In the genomic region with DNA sequence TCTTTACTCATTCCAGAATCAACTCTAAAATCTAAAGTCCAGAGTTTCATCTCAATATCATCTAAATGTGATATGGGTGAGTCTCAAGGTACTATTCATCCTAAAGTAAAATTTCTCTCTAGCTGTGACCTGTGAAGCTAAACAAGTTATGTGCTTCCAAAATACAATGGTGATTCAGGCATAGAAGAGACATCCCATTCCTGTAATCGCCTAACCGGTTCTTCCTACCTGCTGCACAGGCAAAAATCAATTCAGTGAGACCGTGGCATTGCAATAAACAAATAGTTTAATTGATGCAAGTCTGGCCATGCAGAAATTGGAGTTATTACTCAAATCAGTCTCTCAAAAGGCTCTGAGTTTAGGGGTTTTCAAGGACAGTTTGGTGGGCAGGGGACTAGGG, we compare ENCODE assay signal across 29 cellular contexts.
"Had no signal": no experiment of that assay in that cellular context is flagged by ENCODE, and none has a peak within 500 bp of the region (broad histone marks: within the 10 kb centered on the region; RNA-seq: fewer than 3 reads in every experiment).

No MANE protein-coding gene starts in this region.

- H3K4me3 ChIP-seq: coronary artery, esophagus muscularis mucosa, heart right ventricle, left lung, neural progenitor cell, right atrium auricular region, smooth muscle cell, stomach, thyroid gland had no signal

- H3K4me1 Mint-ChIP-seq: nephron; stimulated activated effector memory CD8-positive, alpha-beta T cell treated with anti-CD3 and anti-CD28 coated beads, Interleukin-12 subunit alpha, Interleukin-12 subunit beta, amount 100 ng/mL, for 72 hours had no signal

- H3K27me3 Mint-ChIP-seq: progenitor cell of endocrine pancreas had no signal

- FAIRE-seq: endometrium, islet of Langerhans had no signal

- H3K9me3 Mint-ChIP-seq: nephron; stimulated activated effector memory CD8-positive, alpha-beta T cell treated with anti-CD3 and anti-CD28 coated beads, Interleukin-12 subunit alpha, Interleukin-12 subunit beta, amount 100 ng/mL, for 72 hours had no signal

- H3K4me1 ChIP-seq: esophagus muscularis mucosa, heart right ventricle, left lung, neural progenitor cell, parathyroid adenoma, right atrium auricular region, stomach, thyroid gland had no signal

- H3K27me3 ChIP-seq: esophagus muscularis mucosa, heart right ventricle, left lung, neural progenitor cell, right atrium auricular region, stomach, thyroid gland had no signal

- H3K27ac ChIP-seq: coronary artery, esophagus muscularis mucosa, heart right ventricle, left lung, neural progenitor cell, parathyroid adenoma, right atrium auricular region, stomach, thyroid gland had no signal

- H3K36me3 ChIP-seq: esophagus muscularis mucosa, heart right ventricle, left lung, neural progenitor cell, right atrium auricular region, stomach, thyroid gland had no signal

- H3K27ac Mint-ChIP-seq: effector memory CD8-positive, alpha-beta T cell; naive thymus-derived CD4-positive, alpha-beta T cell; nephron; progenitor cell of endocrine pancreas; stimulated activated effector memory CD8-positive, alpha-beta T cell treated with anti-CD3 and anti-CD28 coated beads, Interleukin-12 subunit alpha, Interleukin-12 subunit beta, amount 100 ng/mL, for 72 hours had no signal

- DNase-seq: dermis blood vessel endothelial cell; effector memory CD8-positive, alpha-beta T cell; foreskin melanocyte; glutamatergic neuron; heart right ventricle; hippocampal formation; left cardiac atrium; left lung; mesendoderm; midbrain; naive thymus-derived CD4-positive, alpha-beta T cell; stimulated activated CD4-positive, alpha-beta T cell treated with anti-CD3 and anti-CD28 coated beads, Interleukin-12 subunit alpha, Interleukin-12 subunit beta, amount 100 ng/mL, for 4 hours; stimulated activated CD4-positive, alpha-beta T cell treated with anti-CD3 and anti-CD28 coated beads, Interleukin-2, amount 100 ng/mL, for 24 hours; stimulated activated CD4-positive, alpha-beta T cell treated with anti-CD3 and anti-CD28 coated beads, Interleukin-4, amount 100 ng/mL, for 24 hours; stimulated activated naive CD4-positive, alpha-beta T cell treated with Interleukin-2 at 50 U/mL for 16 hours; stomach; thyroid gland had no signal

- H3K4me3 Mint-ChIP-seq: effector memory CD8-positive, alpha-beta T cell; naive thymus-derived CD4-positive, alpha-beta T cell; nephron; neural progenitor cell; stimulated activated effector memory CD8-positive, alpha-beta T cell treated with anti-CD3 and anti-CD28 coated beads, Interleukin-12 subunit alpha, Interleukin-12 subunit beta, amount 100 ng/mL, for 72 hours had no signal

- H3K36me3 Mint-ChIP-seq: stimulated activated effector memory CD8-positive, alpha-beta T cell treated with anti-CD3 and anti-CD28 coated beads, Interleukin-12 subunit alpha, Interleukin-12 subunit beta, amount 100 ng/mL, for 72 hours had no signal

- ATAC-seq: effector memory CD8-positive, alpha-beta T cell; heart right ventricle; left cardiac atrium; left lung; naive thymus-derived CD4-positive, alpha-beta T cell; sciatic nerve; stimulated activated effector memory CD8-positive, alpha-beta T cell treated with anti-CD3 and anti-CD28 coated beads, Interleukin-12 subunit alpha, Interleukin-12 subunit beta, amount 100 ng/mL, for 72 hours had no signal
